ENCODE assay signal across 8 cellular contexts in the genomic region with DNA sequence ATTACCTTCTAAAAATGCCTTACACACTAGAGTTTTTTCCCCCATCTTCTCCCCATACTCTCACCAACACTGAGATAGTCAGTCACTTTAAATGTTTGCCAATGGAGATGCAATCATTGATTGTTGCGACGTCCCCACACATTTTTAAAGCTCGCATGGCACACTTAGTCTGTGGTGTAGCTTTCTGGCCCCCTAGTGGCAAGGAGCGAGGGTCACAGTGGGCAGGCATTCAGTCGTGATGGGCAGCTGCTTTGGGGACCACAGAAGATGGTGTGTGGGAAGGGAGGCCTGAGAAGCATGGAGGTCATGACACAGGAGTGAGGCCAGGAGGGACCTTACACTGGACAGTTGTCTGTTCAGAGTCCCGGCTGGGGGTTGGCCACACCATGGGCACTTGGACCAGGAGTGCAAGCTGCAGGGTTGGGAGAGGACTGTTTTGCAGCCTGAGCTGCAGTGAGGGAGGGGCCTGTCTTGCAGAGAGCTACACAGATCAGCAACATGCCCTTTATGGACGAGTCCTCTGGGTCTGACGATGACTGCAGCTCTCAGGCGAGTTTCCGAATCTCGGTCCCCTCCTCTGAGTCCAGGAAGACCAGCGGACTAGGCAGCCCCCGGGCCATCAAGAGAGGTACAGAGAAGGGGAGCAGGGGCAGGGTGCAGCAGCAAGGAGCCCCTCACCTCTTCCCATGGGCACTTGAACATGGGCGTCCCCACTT. TPM values are rescaled to one million over a fixed set of nuclear protein-coding genes. Genes with fewer than 3 reads are reported as not detected.
DNase-seq lines count a peak whose midpoint lies in the region; ATAC-seq and TF ChIP-seq lines count a peak whose summit lies in the region.

No MANE protein-coding gene starts in this region.

- H3K4me1 ChIP-seq in Loucy (ENCODE audit: insufficient read depth, low read length, poor library complexity, severe bottlenecking), result no peaks in the 10 kb centered on the region

- no peaks in the 10 kb centered on the region for H3K9me2 ChIP-seq in Loucy (replicated peaks; ENCODE audit: low read depth, low read length)

- no peaks in the 10 kb centered on the region for H4K20me1 ChIP-seq in Loucy (ENCODE audit: insufficient read depth, low read length, poor library complexity, severe bottlenecking)

- H2AFZ ChIP-seq in Loucy (ENCODE audit: low read length), result no peak overlapping the region

- no peaks in the 10 kb centered on the region for H3F3A ChIP-seq in Loucy (ENCODE audit: low read depth)

- H3K27me3 ChIP-seq in Loucy (ENCODE audit: insufficient read depth, low read length, poor library complexity, severe bottlenecking), result no peaks in the 10 kb centered on the region

- H3K36me3 ChIP-seq in Loucy (ENCODE audit: insufficient read depth, low read length), result no peaks in the 10 kb centered on the region

- DNase-seq in AG09309 (ENCODE audit: low read depth) (no peak), SW480 (ENCODE audit: low spot score) (peak; percentile 58), left cardiac atrium (peak; percentile 74), retinal pigment epithelial cell (ENCODE audit: low read depth) (no peak)
- DNase-seq in activated naive CD8-positive, alpha-beta T cell treated with anti-CD3 and anti-CD28 coated beads, Interleukin-2, amount 50 U/mL, for 16 hours (ENCODE audit: low read depth, low spot score), result peak; percentile 28

- H3K4me3 ChIP-seq in AG09309 (ENCODE audit: control insufficient read depth, low read depth, low read length) (no peak overlapping the region), Loucy (ENCODE audit: low read length, poor library complexity, severe bottlenecking) (no peak overlapping the region), retinal pigment epithelial cell (ENCODE audit: low read length) (no peak overlapping the region)

- intact Hi-C loops in left cardiac atrium (cut with DNase I), result loop anchor here (1.0 to 5.0 kb wide), 3 partner anchors 44 to 144 kb away; no protein-coding TSS in a partner anchor

- no peaks in the 10 kb centered on the region for H3K9me3 ChIP-seq in Loucy (ENCODE audit: insufficient read depth, low read depth, low read length)

- ATAC-seq in GM18867 (IDR thresholded peaks at IDR 0.05; ENCODE audit: unreplicated experiment) (peak; percentile 76), left cardiac atrium (peak; percentile 76 to 85), GM19455 (IDR thresholded peaks at IDR 0.05; ENCODE audit: unreplicated experiment) (no peak)

- H3K79me2 ChIP-seq in Loucy (ENCODE audit: insufficient read depth, low read length), result no peaks in the 10 kb centered on the region

- no peak overlapping the region for H3K4me2 ChIP-seq in Loucy (ENCODE audit: low read depth, low read length, poor library complexity, severe bottlenecking)

- no peak overlapping the region for H3K9ac ChIP-seq in Loucy (ENCODE audit: low read depth, low read length, poor library complexity, severe bottlenecking)

- TF ChIP-seq CTCF in AG09309 (IDR thresholded peaks at IDR 0.05; ENCODE audit: control insufficient read depth, insufficient read depth, low read depth, low read length, missing control alignments), result peak; percentile 95
- peak; percentile 97 for TF ChIP-seq CTCF in Loucy (conservative IDR thresholded peaks at IDR 0.05; ENCODE audit: low read length)
- peak; percentile 96 for TF ChIP-seq CTCF in retinal pigment epithelial cell (conservative IDR thresholded peaks at IDR 0.05; ENCODE audit: low read depth, low read length)

RNA-seq across cellular contexts. Expression of gene PIGH, which starts 28.6 kb away (rescaled TPM):
- total RNA-seq in left cardiac atrium, result 10 to 100 TPM; 13.0 to 14.2 TPM

RNA-seq across cellular contexts. Expression of gene PLEKHH1, which starts 38.3 kb away (rescaled TPM):
- 1 to 10 TPM; 3.6 to 5.5 TPM for total RNA-seq in left cardiac atrium

RNA-seq across cellular contexts. Expression of gene ARG2, which starts 48.3 kb away (rescaled TPM):
- 1 to 10 TPM in 1 of 2 donors, under 1 TPM in 1; 0.38 to 1.2 TPM for total RNA-seq in left cardiac atrium

Comparison
In these comparisons a context has a peak if more than half of its experiments do, and no peak if none do; other contexts are left out.
1. DNase-seq: peak in SW480 (single experiment), activated naive CD8-positive, alpha-beta T cell treated with anti-CD3 and anti-CD28 coated beads, Interleukin-2, amount 50 U/mL, for 16 hours (single experiment) and left cardiac atrium (single experiment); none in AG09309 (single experiment) and retinal pigment epithelial cell (single experiment).
2. Peak in every context shown above with its lines, with median percentiles within 50 percentile points of each other: CTCF ChIP-seq.